ENCODE assay signal across 8 cellular contexts in the genomic region with DNA sequence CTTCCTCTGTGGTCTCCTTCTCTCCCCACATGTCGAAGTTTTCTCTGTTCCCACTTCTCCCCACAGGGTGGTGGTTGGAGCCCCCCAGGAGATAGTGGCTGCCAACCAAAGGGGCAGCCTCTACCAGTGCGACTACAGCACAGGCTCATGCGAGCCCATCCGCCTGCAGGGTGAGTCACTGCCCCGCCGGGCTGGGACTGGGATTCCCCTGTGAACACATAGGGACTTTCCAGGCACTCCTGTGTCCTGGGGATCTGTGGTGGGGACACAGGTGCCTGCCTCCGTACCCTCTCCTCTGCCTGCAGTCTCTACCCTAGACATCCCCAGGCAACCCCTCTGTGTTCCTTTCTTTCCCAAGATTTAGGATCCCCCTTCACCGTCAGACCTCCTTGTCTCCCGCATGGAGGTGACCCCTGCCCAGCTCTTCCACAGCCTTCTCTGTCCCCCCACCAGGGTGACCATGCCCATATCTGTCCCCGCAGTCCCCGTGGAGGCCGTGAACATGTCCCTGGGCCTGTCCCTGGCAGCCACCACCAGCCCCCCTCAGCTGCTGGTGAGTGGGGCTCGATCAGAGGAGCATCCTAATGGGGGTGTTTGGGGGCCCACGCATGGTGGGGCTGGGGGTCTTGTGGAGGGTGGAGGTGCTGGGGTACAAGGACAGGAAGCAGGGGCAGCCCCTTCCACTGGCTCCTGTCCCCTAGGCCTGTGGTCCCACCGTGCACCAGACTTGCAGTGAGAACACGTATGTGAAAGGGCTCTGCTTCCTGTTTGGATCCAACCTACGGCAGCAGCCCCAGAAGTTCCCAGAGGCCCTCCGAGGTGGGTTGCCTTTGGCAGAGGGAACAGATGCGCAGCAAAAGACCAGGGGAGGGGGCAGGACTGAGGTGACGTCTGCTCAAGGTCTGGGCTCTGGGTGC. TPM values are rescaled to one million over a fixed set of nuclear protein-coding genes. Genes with fewer than 3 reads are reported as not detected.
DNase-seq lines count a peak whose midpoint lies in the region; ATAC-seq and TF ChIP-seq lines count a peak whose summit lies in the region.

No MANE protein-coding gene starts in this region.

- intact Hi-C loops in right cardiac atrium (cut with DNase I) (no loop called here), Right ventricle myocardium inferior (cut with DNase I) (no loop called here)

- H3K4me3 ChIP-seq in right cardiac atrium (ENCODE audit: low read length) (no peak overlapping the region), epithelial cell of esophagus (ENCODE audit: low read length) (no peak overlapping the region)

- ATAC-seq in right cardiac atrium (peak; percentile 22 to 40), Right ventricle myocardium inferior (no peak), HG03439 (IDR thresholded peaks at IDR 0.05; ENCODE audit: unreplicated experiment) (peak; percentile 82)

- no peak overlapping the region for H3K27ac ChIP-seq in right cardiac atrium (ENCODE audit: low read length)

- DNase-seq in right cardiac atrium: no peak
- no peak for DNase-seq in Right ventricle myocardium inferior (ENCODE audit: missing footprints)
- peak; percentile 87 for DNase-seq in activated CD4-positive, alpha-beta T cell treated with anti-CD3 and anti-CD28 coated beads for 48 hours
- DNase-seq in epithelial cell of esophagus (ENCODE audit: low read depth): peak; percentile 92
- DNase-seq in stimulated activated CD4-positive, alpha-beta T cell treated with anti-CD3 and anti-CD28 coated beads, Interleukin-4, amount 100 ng/mL, for 1 hour: peak; percentile 78
- no peak for DNase-seq in NCI-H1092 (lab: John Stamatoyannopoulos, UW)
- DNase-seq in NOMO-1 (lab: John Stamatoyannopoulos, UW; ENCODE audit: unreplicated experiment in 2 of 2): no peak

- no peaks in the 10 kb centered on the region for H3K4me1 ChIP-seq in right cardiac atrium (ENCODE audit: control insufficient read depth, insufficient read depth, low read length)

- WGBS in right cardiac atrium: 56% methylated on average over 20 of the region's 20 CpGs

- no peaks in the 10 kb centered on the region for H3K9me3 ChIP-seq in right cardiac atrium (ENCODE audit: control insufficient read depth, low read length)

- H3K27me3 ChIP-seq in right cardiac atrium (ENCODE audit: control insufficient read depth, insufficient read depth): no peaks in the 10 kb centered on the region

- no peak for TF ChIP-seq CTCF in epithelial cell of esophagus (IDR thresholded peaks at IDR 0.05; ENCODE audit: insufficient read depth, low read depth, low read length, missing control alignments)

RNA-seq across cellular contexts. Expression of a gene that starts 5.8 kb away (rescaled TPM):
- total RNA-seq in right cardiac atrium (10 to 100 TPM in 2 of 4 donors, 1 to 10 TPM in 2; 7.6 to 13.8 (median 11.0) TPM), Right ventricle myocardium inferior (10.4 TPM)
- 3.7 TPM for polyA plus RNA-seq in right cardiac atrium

RNA-seq across cellular contexts. Expression of a gene that starts 48.7 kb away (rescaled TPM):
- total RNA-seq in right cardiac atrium: not detected
- polyA plus RNA-seq in right cardiac atrium: 0.23 TPM
- not detected for total RNA-seq in Right ventricle myocardium inferior

RNA-seq across cellular contexts. Expression of a gene that starts 51.7 kb away (rescaled TPM):
- under 1 TPM in 3 of 4 donors, not detected in 1; 0.03 to 0.31 (median 0.14) TPM for total RNA-seq in right cardiac atrium
- polyA plus RNA-seq in right cardiac atrium: 0.11 TPM
- total RNA-seq in Right ventricle myocardium inferior: 2.1 TPM

Comparison
In these comparisons a context has a peak if more than half of its experiments do, and no peak if none do; other contexts are left out.
1. DNase-seq: peak in activated CD4-positive, alpha-beta T cell treated with anti-CD3 and anti-CD28 coated beads for 48 hours (single experiment), epithelial cell of esophagus (single experiment) and stimulated activated CD4-positive, alpha-beta T cell treated with anti-CD3 and anti-CD28 coated beads, Interleukin-4, amount 100 ng/mL, for 1 hour (single experiment); none in right cardiac atrium (0 of 3), Right ventricle myocardium inferior (single experiment), NCI-H1092 (single experiment) and NOMO-1 (0 of 2).